Comparison of ENCODE assay signal across 20 cellular contexts in genomic region chr15:88873786-88874185, GRCh38. TPM values are rescaled to one million over a fixed set of nuclear protein-coding genes. Genes with fewer than 3 reads are reported as not detected.
DNase-seq lines count a peak whose midpoint lies in the region; ATAC-seq and TF ChIP-seq lines count a peak whose summit lies in the region.
"Had no signal": no experiment of that assay in that cellular context is flagged by ENCODE, and none has a peak within 500 bp of the region (broad histone marks: within the 10 kb centered on the region; RNA-seq: fewer than 3 reads in every experiment).

No MANE protein-coding gene starts in this region.

- peaks cover 0 to 10% of the 10 kb centered on the region in 2 donors for H3K4me1 ChIP-seq in ascending aorta
- peaks cover 14 to 21% of the 10 kb centered on the region in 2 donors for H3K4me1 ChIP-seq in thoracic aorta (ENCODE audit: control insufficient read depth in 1 of 2, low read depth in 2 of 2)
- no peaks in the 10 kb centered on the region for H3K4me1 ChIP-seq in mucosa of descending colon (ENCODE audit: low read depth)
- H3K4me1 ChIP-seq: A549, Caco-2 had no signal

- H3K27me3 ChIP-seq in ascending aorta (no peaks in the 10 kb centered on the region), thoracic aorta (replicated peaks; ENCODE audit: insufficient read depth) (no peaks in the 10 kb centered on the region)
- H3K27me3 ChIP-seq: BLaER1 treated with 17β-estradiol and CSF1 and Interleukin-3, amounts not matched to agents 10 nM and 100 nM had no signal

- peak overlapping the region; percentile 34 for H3K27ac Mint-ChIP-seq in T-helper 1 cell treated with Interleukin-12 subunit alpha and Interleukin-12 subunit beta and Interleukin-4 antibody, amounts not matched to agents 30 μg/mL and 1 μg/mL, for 36 hours
- peak overlapping the region; percentile 66 for H3K27ac Mint-ChIP-seq in nephron progenitor cell
- no peak overlapping the region for H3K27ac Mint-ChIP-seq in activated CD4-positive, alpha-beta T cell treated with anti-CD3 and anti-CD28 coated beads, Interleukin-2, amount 10 ng/mL, durations not matched to agents 7 days and 5 days
- H3K27ac Mint-ChIP-seq: B cell; CD4-positive, alpha-beta T cell; CD8-positive, alpha-beta T cell had no signal

- TF ChIP-seq CTCF in ascending aorta (IDR thresholded peaks at IDR 0.05) (no peak), nephron progenitor cell (IDR thresholded peaks at IDR 0.05) (no peak), thoracic aorta (IDR thresholded peaks at IDR 0.05) (no peak), mucosa of descending colon (IDR thresholded peaks at IDR 0.05) (no peak)

- no peaks in the 10 kb centered on the region for H3K4me1 Mint-ChIP-seq in T-helper 1 cell treated with Interleukin-12 subunit alpha and Interleukin-12 subunit beta and Interleukin-4 antibody, amounts not matched to agents 30 μg/mL and 1 μg/mL, for 36 hours (ENCODE audit: low read depth)
- H3K4me1 Mint-ChIP-seq in nephron progenitor cell, result peaks cover 37% of the 10 kb centered on the region
- H3K4me1 Mint-ChIP-seq in activated CD4-positive, alpha-beta T cell treated with anti-CD3 and anti-CD28 coated beads, Interleukin-2, amount 10 ng/mL, durations not matched to agents 7 days and 5 days, result peaks cover 2% of the 10 kb centered on the region
- H3K4me1 Mint-ChIP-seq: B cell had no signal

- ATAC-seq in thoracic aorta (ENCODE audit: insufficient number of reproducible peaks, low FRiP score, low read depth), result no peak
- no peak for ATAC-seq in mucosa of descending colon
- ATAC-seq: A549; CD8-positive, alpha-beta T cell had no signal

- H3K27me3 Mint-ChIP-seq in T-helper 1 cell treated with Interleukin-12 subunit alpha and Interleukin-12 subunit beta and Interleukin-4 antibody, amounts not matched to agents 30 μg/mL and 1 μg/mL, for 36 hours (ENCODE audit: low read depth), result no peaks in the 10 kb centered on the region
- no peaks in the 10 kb centered on the region for H3K27me3 Mint-ChIP-seq in nephron progenitor cell (ENCODE audit: low read depth, poor library complexity)
- no peaks in the 10 kb centered on the region for H3K27me3 Mint-ChIP-seq in activated CD4-positive, alpha-beta T cell treated with anti-CD3 and anti-CD28 coated beads, Interleukin-2, amount 10 ng/mL, durations not matched to agents 7 days and 5 days
- H3K27me3 Mint-ChIP-seq: CD4-positive, alpha-beta T cell had no signal

- CTCF ChIA-PET in activated CD4-positive, alpha-beta T cell treated with anti-CD3 and anti-CD28 coated beads, Interleukin-2, amount 10 ng/mL, durations not matched to agents 7 days and 5 days (lab: Charles Lee), result no interaction called here

- H3K9me3 ChIP-seq in ascending aorta, result no peaks in the 10 kb centered on the region
- no peaks in the 10 kb centered on the region for H3K9me3 ChIP-seq in thoracic aorta
- no peaks in the 10 kb centered on the region for H3K9me3 ChIP-seq in mucosa of descending colon
- H3K9me3 ChIP-seq: A549; BLaER1 treated with 17β-estradiol and CSF1 and Interleukin-3, amounts not matched to agents 10 nM and 100 nM; Caco-2 had no signal

- H3K36me3 ChIP-seq in ascending aorta (peaks cover 0 to 28% of the 10 kb centered on the region in 2 donors), thoracic aorta (no peaks in the 10 kb centered on the region), mucosa of descending colon (ENCODE audit: low read depth) (no peaks in the 10 kb centered on the region)
- H3K36me3 ChIP-seq: BLaER1 treated with 17β-estradiol and CSF1 and Interleukin-3, amounts not matched to agents 10 nM and 100 nM had no signal

- POLR2A ChIA-PET in activated CD4-positive, alpha-beta T cell treated with anti-CD3 and anti-CD28 coated beads, Interleukin-2, amount 10 ng/mL, durations not matched to agents 7 days and 5 days (lab: Charles Lee), result no interaction called here

- H3K27ac ChIP-seq in ascending aorta (peak overlapping the region; percentile 31 to 65), thoracic aorta (peak overlapping the region; percentile 21 to 28)
- H3K27ac ChIP-seq: 22Rv1; A549; BLaER1 treated with 17β-estradiol and CSF1 and Interleukin-3, amounts not matched to agents 10 nM and 100 nM; C4-2B had no signal

- peaks cover 20% of the 10 kb centered on the region for H3K36me3 Mint-ChIP-seq in T-helper 1 cell treated with Interleukin-12 subunit alpha and Interleukin-12 subunit beta and Interleukin-4 antibody, amounts not matched to agents 30 μg/mL and 1 μg/mL, for 36 hours (ENCODE audit: low read depth)
- H3K36me3 Mint-ChIP-seq in nephron progenitor cell (ENCODE audit: low read depth), result peaks cover 4% of the 10 kb centered on the region
- H3K36me3 Mint-ChIP-seq in activated CD4-positive, alpha-beta T cell treated with anti-CD3 and anti-CD28 coated beads, Interleukin-2, amount 10 ng/mL, durations not matched to agents 7 days and 5 days (ENCODE audit: low read depth), result peaks cover 13% of the 10 kb centered on the region

- H3K4me3 Mint-ChIP-seq in T-helper 1 cell treated with Interleukin-12 subunit alpha and Interleukin-12 subunit beta and Interleukin-4 antibody, amounts not matched to agents 30 μg/mL and 1 μg/mL, for 36 hours, result no peak overlapping the region
- H3K4me3 Mint-ChIP-seq in nephron progenitor cell, result no peak overlapping the region
- no peak overlapping the region for H3K4me3 Mint-ChIP-seq in activated CD4-positive, alpha-beta T cell treated with anti-CD3 and anti-CD28 coated beads, Interleukin-2, amount 10 ng/mL, durations not matched to agents 7 days and 5 days
- H3K4me3 Mint-ChIP-seq: B cell; CD4-positive, alpha-beta T cell; CD8-positive, alpha-beta T cell had no signal

- no peak overlapping the region for H3K4me3 ChIP-seq in ascending aorta
- H3K4me3 ChIP-seq in thoracic aorta, result no peak overlapping the region
- no peak overlapping the region for H3K4me3 ChIP-seq in mucosa of descending colon
- H3K4me3 ChIP-seq: A549; BLaER1 treated with 17β-estradiol and CSF1 and Interleukin-3, amounts not matched to agents 10 nM and 100 nM had no signal

- intact Hi-C loops in ascending aorta (cut with DNase I), result no loop called here
- intact Hi-C loops in mucosa of descending colon (cut with DNase I, micrococcal nuclease), result no loop called here

- no peak for DNase-seq in T-helper 1 cell
- DNase-seq in ascending aorta (ENCODE audit: low spot score in 2 of 2), result no peak
- DNase-seq in nephron progenitor cell, result no peak
- DNase-seq in thoracic aorta (ENCODE audit: low spot score), result no peak
- DNase-seq in effector CD4-positive, alpha-beta T cell, result no peak
- DNase-seq in mucosa of descending colon, result no peak
- DNase-seq in activated CD4-positive, alpha-beta T cell treated with anti-CD3 and anti-CD28 coated beads, Interleukin-2, amount 10 ng/mL, durations not matched to agents 7 days and 5 days, result no peak
- DNase-seq: AML-193; Caco-2; Calu3; CD4-positive, alpha-beta T cell; CD8-positive, alpha-beta T cell; DMS79 treated with DMSO at 0.1 percent for 48 hours; GF-D8 had no signal

- no peaks in the 10 kb centered on the region for H3K9me3 Mint-ChIP-seq in T-helper 1 cell treated with Interleukin-12 subunit alpha and Interleukin-12 subunit beta and Interleukin-4 antibody, amounts not matched to agents 30 μg/mL and 1 μg/mL, for 36 hours
- peaks cover 7% of the 10 kb centered on the region for H3K9me3 Mint-ChIP-seq in nephron progenitor cell
- no peaks in the 10 kb centered on the region for H3K9me3 Mint-ChIP-seq in activated CD4-positive, alpha-beta T cell treated with anti-CD3 and anti-CD28 coated beads, Interleukin-2, amount 10 ng/mL, durations not matched to agents 7 days and 5 days
- H3K9me3 Mint-ChIP-seq: CD4-positive, alpha-beta T cell; CD8-positive, alpha-beta T cell had no signal

RNA-seq across cellular contexts. Expression of gene HAPLN3, which starts 21.6 kb away (rescaled TPM):
- 189 TPM for total RNA-seq in ascending aorta
- 100 to 1,000 TPM; 111 to 173 TPM for total RNA-seq in thoracic aorta
- 1 to 10 TPM; 2.7 to 6.7 (median 4.0) TPM for total RNA-seq in mucosa of descending colon
- total RNA-seq in activated CD4-positive, alpha-beta T cell treated with anti-CD3 and anti-CD28 coated beads, Interleukin-2, amount 10 ng/mL, durations not matched to agents 7 days and 5 days, result 10 to 100 TPM; 75.4 to 86.1 TPM

RNA-seq across cellular contexts. Expression of gene MFGE8, which starts 39.4 kb away (rescaled TPM):
- 1,738 TPM for total RNA-seq in ascending aorta
- total RNA-seq in thoracic aorta, result 1,000 to 10,000 TPM; 1,687 to 3,053 TPM
- total RNA-seq in mucosa of descending colon, result 100 to 1,000 TPM in 1 of 3 donors, 10 to 100 TPM in 2; 24.2 to 102 (median 66.7) TPM
- 10 to 100 TPM; 57.9 to 58.5 TPM for total RNA-seq in activated CD4-positive, alpha-beta T cell treated with anti-CD3 and anti-CD28 coated beads, Interleukin-2, amount 10 ng/mL, durations not matched to agents 7 days and 5 days

Comparison
In these comparisons a context has a peak if more than half of its experiments do, and no peak if none do; other contexts are left out.
1. RNA of gene HAPLN3, which starts 21.6 kb away (total RNA-seq): 189 TPM in ascending aorta (single experiment), 111 to 173 TPM in thoracic aorta and 75.4 to 86.1 TPM in activated CD4-positive, alpha-beta T cell treated with anti-CD3 and anti-CD28 coated beads, Interleukin-2, amount 10 ng/mL, durations not matched to agents 7 days and 5 days; 2.7 to 6.7 TPM in mucosa of descending colon; every median in the first group is over 4 times any median in the second.
2. RNA of gene MFGE8, which starts 39.4 kb away (total RNA-seq): 1,687 to 3,053 TPM in thoracic aorta and 1,738 TPM in ascending aorta (single experiment); 24.2 to 102 TPM in mucosa of descending colon and 57.9 to 58.5 TPM in activated CD4-positive, alpha-beta T cell treated with anti-CD3 and anti-CD28 coated beads, Interleukin-2, amount 10 ng/mL, durations not matched to agents 7 days and 5 days; every median in the first group is over 10 times any median in the second.